ENCODE assay signal across 25 cellular contexts in the genomic region with DNA sequence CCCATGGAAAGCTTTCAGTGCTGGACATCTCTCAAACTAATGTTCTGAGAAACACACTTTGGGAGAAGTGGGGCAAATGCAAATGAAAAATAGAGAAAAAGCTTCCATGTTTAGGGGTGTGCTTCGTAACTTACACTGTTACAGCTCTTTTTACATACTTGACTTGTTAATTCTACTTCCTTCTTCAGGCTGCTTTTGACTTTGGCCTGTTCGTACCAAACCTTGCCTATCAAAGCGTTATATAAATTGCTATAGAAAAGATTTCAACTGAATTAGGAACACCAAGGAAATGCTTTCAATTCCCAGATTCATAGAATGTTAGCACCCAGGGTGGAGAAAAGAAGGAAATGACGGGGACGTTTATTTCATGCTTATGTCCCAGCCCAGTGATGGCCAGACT.
"Had no signal": no experiment of that assay in that cellular context is flagged by ENCODE, and none has a peak within 500 bp of the region (broad histone marks: within the 10 kb centered on the region; RNA-seq: fewer than 3 reads in every experiment).

No MANE protein-coding gene starts in this region.

- H3K9me3 ChIP-seq: gastrocnemius medialis, prostate gland, right atrium auricular region, spleen, thoracic aorta, tibial nerve, upper lobe of right lung, uterus had no signal

- H3K36me3 ChIP-seq: gastrocnemius medialis, prostate gland, right atrium auricular region, spleen, thoracic aorta, tibial nerve, upper lobe of right lung, uterus had no signal

- ATAC-seq: esophagus mucosa; gastrocnemius medialis; left lobe of liver; naive thymus-derived CD4-positive, alpha-beta T cell; sciatic nerve; stimulated activated naive B cell treated with anti-CD40 and anti-IgM and Interleukin-4, amounts not matched to agents 10 μg/mL and 1 μg/mL and 100 μg/mL, for 72 hours; upper lobe of right lung had no signal

- H3K4me3 ChIP-seq: dorsolateral prefrontal cortex, gastrocnemius medialis, lung, prostate gland, right atrium auricular region, spleen, thoracic aorta, tibial nerve, upper lobe of right lung, uterus had no signal

- H3K27me3 ChIP-seq: dorsolateral prefrontal cortex, gastrocnemius medialis, right atrium auricular region, spleen, tibial nerve, upper lobe of right lung, uterus had no signal

- FAIRE-seq: colon, keratinocyte had no signal

- H3K27ac ChIP-seq: dorsolateral prefrontal cortex, epithelial cell of prostate, gastrocnemius medialis, prostate gland, right atrium auricular region, spleen, thoracic aorta, tibial nerve, upper lobe of right lung, uterus had no signal

- H3K4me1 ChIP-seq: gastrocnemius medialis, prostate gland, right atrium auricular region, tibial nerve, upper lobe of right lung, uterus had no signal

- DNase-seq: dorsolateral prefrontal cortex; effector CD4-positive, alpha-beta T cell; endodermal cell; foreskin fibroblast; gastrocnemius medialis; head of caudate nucleus; mesenchymal stem cell; naive thymus-derived CD4-positive, alpha-beta T cell; nucleus accumbens; spleen; stimulated activated CD4-positive, alpha-beta T cell treated with anti-CD3 and anti-CD28 coated beads, Interleukin-4, amount 100 ng/mL, for 4 hours; stimulated activated naive B cell treated with anti-CD40 and anti-IgM and Interleukin-4, amounts not matched to agents 10 μg/mL and 1 μg/mL and 100 μg/mL, for 72 hours; upper lobe of right lung; uterus had no signal
